In the genomic region with DNA sequence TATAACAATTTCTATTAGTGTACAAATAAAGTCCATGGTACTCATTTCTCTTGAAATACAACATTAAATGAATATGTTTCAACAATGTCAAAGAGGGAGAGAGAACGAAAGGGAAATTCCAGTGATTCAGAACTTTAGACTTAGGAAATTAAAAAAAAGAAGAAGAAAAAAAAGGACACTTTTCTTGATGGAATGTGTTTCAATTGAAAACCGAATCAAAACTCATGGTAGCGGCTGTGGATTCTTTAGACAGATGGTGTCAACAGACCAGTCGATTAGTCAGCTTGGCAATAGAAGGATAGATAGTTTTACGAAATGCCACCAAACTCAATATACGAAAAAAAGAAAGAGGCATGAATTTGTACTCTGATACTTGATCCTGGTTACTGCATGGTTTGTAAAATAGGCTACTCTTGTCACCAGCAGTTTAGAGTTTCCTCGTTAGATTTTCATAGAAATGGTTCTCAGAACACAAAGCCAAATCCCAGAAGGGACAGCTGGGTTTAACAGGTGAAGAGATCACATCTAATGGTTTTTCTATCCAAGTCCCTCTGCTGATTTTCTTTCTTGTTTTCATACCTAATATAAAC, we compare ENCODE assay signal across 15 cellular contexts.
DNase-seq lines count a peak whose midpoint lies in the region; ATAC-seq, FAIRE-seq and TF ChIP-seq lines count a peak whose summit lies in the region.
"Had no signal": no experiment of that assay in that cellular context is flagged by ENCODE, and none has a peak within 500 bp of the region (broad histone marks: within the 10 kb centered on the region; RNA-seq: fewer than 3 reads in every experiment).

No MANE protein-coding gene starts in this region.

- no TSS peak for BruUV-seq in endothelial cell of umbilical vein (replicated peaks; lab: Mats Ljungman, UMichigan)

- whole genome bisulfite sequencing in psoas muscle, 3 donors = 28 to 39% (median 31%) methylated on average over 7 of the region's 7 CpGs

- peak overlapping the region in 1 of 3 experiments; percentile 59 for H3K4me3 ChIP-seq in endothelial cell of umbilical vein (replicated peaks in 1 of 3; ENCODE audit: insufficient read depth in 1 of 3, low read depth in 1 of 3, low read length in 3 of 3)
- peak overlapping the region; percentile 27 for H3K4me3 ChIP-seq in psoas muscle
- H3K4me3 ChIP-seq: mucosa of descending colon, suprapubic skin had no signal

- intact Hi-C loops in endothelial cell of umbilical vein (cut with micrococcal nuclease) (no loop called here), psoas muscle (cut with DNase I) (no loop called here), posterior cingulate gyrus (cut with DNase I) (no loop called here)

- CTCF ChIA-PET in endothelial cell of umbilical vein (lab: Charles Lee) = interaction anchor here (1.1 to 1.7 kb wide), 3 partner anchors 14 to 387 kb away, joined by 3 to 6 read pairs (median 5); no protein-coding TSS in a partner anchor

- H4K20me1 ChIP-seq in endothelial cell of umbilical vein (replicated peaks; ENCODE audit: control insufficient read depth, extremely low read depth, insufficient read depth, low read length) = no peaks in the 10 kb centered on the region

- TF ChIP-seq CTCF in endothelial cell of umbilical vein (IDR thresholded peaks at IDR 0.05; ENCODE audit: extremely low read depth in 1 of 2, insufficient read depth in 1 of 2, low read depth in 1 of 2, low read length in 2 of 2) (no peak), psoas muscle (IDR thresholded peaks at IDR 0.05) (no peak)

- H3K27me3 ChIP-seq in endothelial cell of umbilical vein (ENCODE audit: control insufficient read depth in 2 of 2, insufficient read depth in 2 of 2, low read length in 2 of 2) (no peaks in the 10 kb centered on the region), psoas muscle (ENCODE audit: insufficient read depth in 3 of 3, low read length in 2 of 3) (no peaks in the 10 kb centered on the region)
- H3K27me3 ChIP-seq: suprapubic skin had no signal

- peak overlapping the region; percentile 76 for H3K4me2 ChIP-seq in endothelial cell of umbilical vein (ENCODE audit: insufficient read depth, low read length)

- DNase-seq in Daoy (ENCODE audit: low read depth) (peak; percentile 41), NCI-H2171 (lab: John Stamatoyannopoulos, UW) (peak; percentile 55), endothelial cell of umbilical vein (ENCODE audit: low read depth, low spot score) (peak; percentile 40), psoas muscle (no peak), posterior cingulate gyrus (no peak), SIG-M5 (lab: John Stamatoyannopoulos, UW) (no peak), SW480 (ENCODE audit: low spot score) (no peak), GM19238 (ENCODE audit: insufficient read length, low spot score) (no peak)
- DNase-seq: activated CD4-positive, CD25-positive, alpha-beta regulatory T cell treated with anti-CD3 and anti-CD28 coated beads, Interleukin-2, amount 50 U/mL, for 72 hours; activated T-cell treated with anti-CD3 and anti-CD28 coated beads, Interleukin-2, amount 50 U/mL, for 4 hours; anterior cingulate cortex; mucosa of descending colon; NCI-H1048 had no signal

- peak overlapping the region; percentile 47 for H3K9ac ChIP-seq in endothelial cell of umbilical vein (replicated peaks; ENCODE audit: extremely low read depth, insufficient read depth, low read length)

- H3K27ac ChIP-seq in endothelial cell of umbilical vein (ENCODE audit: insufficient read depth, low read depth, low read length) (no peak overlapping the region), psoas muscle (no peak overlapping the region)
- H3K27ac ChIP-seq: suprapubic skin had no signal

- H3K9me1 ChIP-seq in endothelial cell of umbilical vein (replicated peaks; ENCODE audit: control insufficient read depth, extremely low read depth, insufficient read depth, low read length) = no peaks in the 10 kb centered on the region

- POLR2A ChIA-PET in endothelial cell of umbilical vein (lab: Charles Lee) = no interaction called here

- ATAC-seq in psoas muscle = no peak
- ATAC-seq: activated T-cell treated with anti-CD3 and anti-CD28 coated beads, Interleukin-2, amount 50 U/mL, for 4 hours; mucosa of descending colon had no signal

- no peaks in the 10 kb centered on the region for H3K36me3 ChIP-seq in endothelial cell of umbilical vein (ENCODE audit: control insufficient read depth in 2 of 2, extremely low read depth in 1 of 2, insufficient read depth in 2 of 2, low read length in 2 of 2)
- no peaks in the 10 kb centered on the region for H3K36me3 ChIP-seq in psoas muscle (ENCODE audit: insufficient read depth in 1 of 2, low read depth in 1 of 2)
- H3K36me3 ChIP-seq: suprapubic skin had no signal

- no peak for TF ChIP-seq POLR2A in endothelial cell of umbilical vein (IDR thresholded peaks at IDR 0.05; ENCODE audit: low read depth, low read length)

- H2AFZ ChIP-seq in endothelial cell of umbilical vein (ENCODE audit: low read depth, low read length) = no peak overlapping the region

- H3K4me1 ChIP-seq in endothelial cell of umbilical vein (ENCODE audit: control insufficient read depth, extremely low read depth, insufficient read depth, low read length) = peaks cover 13% of the 10 kb centered on the region
- peaks cover 14% of the 10 kb centered on the region for H3K4me1 ChIP-seq in psoas muscle

- no peaks in the 10 kb centered on the region for H3K9me3 ChIP-seq in endothelial cell of umbilical vein (replicated peaks; ENCODE audit: control insufficient read depth, insufficient read depth, low read length)
- no peaks in the 10 kb centered on the region for H3K9me3 ChIP-seq in psoas muscle
- H3K9me3 ChIP-seq: mucosa of descending colon, suprapubic skin had no signal

- H3K79me2 ChIP-seq in endothelial cell of umbilical vein (ENCODE audit: control insufficient read depth, insufficient read depth, low read length) = no peaks in the 10 kb centered on the region

- no peak for FAIRE-seq in endothelial cell of umbilical vein (lab: Jason Lieb, UNC)
- FAIRE-seq: H1 had no signal

- dilution Hi-C loops in endothelial cell of umbilical vein (cut with MboI; ENCODE audit: extremely low pct_ligation_motif_present, low sequenced_read_pairs) = no loop called here

TF ChIP-seq in endothelial cell of umbilical vein, 7 proteins besides CTCF, POLR2A, EP300 and RAD21:
- no peak for TF ChIP-seq EZH2 (IDR thresholded peaks at IDR 0.05; ENCODE audit: borderline replicate concordance, low read depth, low read length, severe bottlenecking)
- no peak for TF ChIP-seq POLR2AphosphoS5 (IDR thresholded peaks at IDR 0.05; ENCODE audit: insufficient read depth, low read depth, low read length)
- no peak for TF ChIP-seq FOS (IDR thresholded peaks at IDR 0.05; ENCODE audit: borderline replicate concordance, insufficient read depth, low read length)
- TF ChIP-seq, protein P1, sequence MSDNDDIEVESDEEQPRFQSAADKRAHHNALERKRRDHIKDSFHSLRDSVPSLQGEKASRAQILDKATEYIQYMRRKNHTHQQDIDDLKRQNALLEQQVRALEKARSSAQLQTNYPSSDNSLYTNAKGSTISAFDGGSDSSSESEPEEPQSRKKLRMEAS (IDR thresholded peaks at IDR 0.05; ENCODE audit: insufficient read depth, insufficient read length) = no peak
- no peak for TF ChIP-seq MYC (IDR thresholded peaks at IDR 0.05; ENCODE audit: low read depth, low read length)
- TF ChIP-seq JUN (IDR thresholded peaks at IDR 0.05; ENCODE audit: borderline replicate concordance, insufficient read depth, insufficient read length, low read depth) = no peak
- no peak for TF ChIP-seq GATA2 (IDR thresholded peaks at IDR 0.05; ENCODE audit: insufficient read depth, insufficient read length, low read depth, low read length)

Comparison
In these comparisons a context has a peak if more than half of its experiments do, and no peak if none do; other contexts are left out.
1. DNase-seq: peak in Daoy (single experiment), NCI-H2171 (single experiment) and endothelial cell of umbilical vein (single experiment); none in psoas muscle (0 of 2), posterior cingulate gyrus (0 of 10), SIG-M5 (single experiment), SW480 (single experiment) and GM19238 (single experiment).